In genomic region chr11:31919175-31919574, GRCh38 we compare ENCODE assay signal across 4 cellular contexts.
A peak's percentile ranks its signal among the peaks of the same experiment; 100 is the strongest.
TF ChIP-seq lines count a peak whose summit lies in the region.

No MANE protein-coding gene starts in this region.

TF ChIP-seq in HepG2, 621 proteins besides CTCF, POLR2A, EP300 and RAD21:
- TF ChIP-seq SMC3 (IDR thresholded peaks at IDR 0.05; ENCODE audit: low read length) (no peak), MAFF (IDR thresholded peaks at IDR 0.05; ENCODE audit: low read depth, low read length) (peak; percentile 65), KDM4B (CRISPR knock-in tag; IDR thresholded peaks at IDR 0.05) (no peak), MAFK (conservative IDR thresholded peaks at IDR 0.05 in 1 of 2, IDR thresholded peaks at IDR 0.05 in 1 of 2; ENCODE audit: low read length in 2 of 2) (peak; percentile 35 to 82; a peak in 3 of 4 replicates)
TF ChIP-seq in HepG2: peak in this region for 2.

TF ChIP-seq in A549, 52 proteins besides CTCF, POLR2A, EP300 and RAD21:
- TF ChIP-seq MAFK (IDR thresholded peaks at IDR 0.05; ENCODE audit: partially characterized antibody) (peak; percentile 76), SREBF2 (IDR thresholded peaks at IDR 0.05) (no peak)

TF ChIP-seq in IMR-90, 13 proteins besides CTCF, POLR2A, EP300 and RAD21:
- TF ChIP-seq MAFK (IDR thresholded peaks at IDR 0.05; ENCODE audit: low read depth, low read length): peak; percentile 65
- no peak for TF ChIP-seq MAZ (IDR thresholded peaks at IDR 0.05; ENCODE audit: borderline replicate concordance, low read depth, low read length)
- TF ChIP-seq, protein P1, sequence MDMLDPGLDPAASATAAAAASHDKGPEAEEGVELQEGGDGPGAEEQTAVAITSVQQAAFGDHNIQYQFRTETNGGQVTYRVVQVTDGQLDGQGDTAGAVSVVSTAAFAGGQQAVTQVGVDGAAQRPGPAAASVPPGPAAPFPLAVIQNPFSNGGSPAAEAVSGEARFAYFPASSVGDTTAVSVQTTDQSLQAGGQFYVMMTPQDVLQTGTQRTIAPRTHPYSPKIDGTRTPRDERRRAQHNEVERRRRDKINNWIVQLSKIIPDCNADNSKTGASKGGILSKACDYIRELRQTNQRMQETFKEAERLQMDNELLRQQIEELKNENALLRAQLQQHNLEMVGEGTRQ (IDR thresholded peaks at IDR 0.05; ENCODE audit: low read depth, low read length): no peak
TF ChIP-seq in IMR-90: peak in this region for 1.

TF ChIP-seq in K562, 482 proteins besides CTCF, POLR2A, EP300 and RAD21:
- TF ChIP-seq MAFF (IDR thresholded peaks at IDR 0.05; ENCODE audit: low read length): peak; percentile 33; the same call in 1 of the 2 replicates
- TF ChIP-seq MAFG (tag; conservative IDR thresholded peaks at IDR 0.05): 0 out of 2 replicates have a peak, but pooled peaks have one; percentile 14
- TF ChIP-seq ZNF316 (IDR thresholded peaks at IDR 0.05): 0 out of 2 replicates have a peak, but pooled peaks have one; percentile 14
- no peak for TF ChIP-seq ZBTB33 (CRISPR knock-in tag; IDR thresholded peaks at IDR 0.05)
- TF ChIP-seq CTCFL (IDR thresholded peaks at IDR 0.05; ENCODE audit: borderline replicate concordance, insufficient read depth, low read depth, low read length, poor library complexity, severe bottlenecking): no peak
- no peak for TF ChIP-seq BCOR (IDR thresholded peaks at IDR 0.05)
- TF ChIP-seq, protein P2, sequence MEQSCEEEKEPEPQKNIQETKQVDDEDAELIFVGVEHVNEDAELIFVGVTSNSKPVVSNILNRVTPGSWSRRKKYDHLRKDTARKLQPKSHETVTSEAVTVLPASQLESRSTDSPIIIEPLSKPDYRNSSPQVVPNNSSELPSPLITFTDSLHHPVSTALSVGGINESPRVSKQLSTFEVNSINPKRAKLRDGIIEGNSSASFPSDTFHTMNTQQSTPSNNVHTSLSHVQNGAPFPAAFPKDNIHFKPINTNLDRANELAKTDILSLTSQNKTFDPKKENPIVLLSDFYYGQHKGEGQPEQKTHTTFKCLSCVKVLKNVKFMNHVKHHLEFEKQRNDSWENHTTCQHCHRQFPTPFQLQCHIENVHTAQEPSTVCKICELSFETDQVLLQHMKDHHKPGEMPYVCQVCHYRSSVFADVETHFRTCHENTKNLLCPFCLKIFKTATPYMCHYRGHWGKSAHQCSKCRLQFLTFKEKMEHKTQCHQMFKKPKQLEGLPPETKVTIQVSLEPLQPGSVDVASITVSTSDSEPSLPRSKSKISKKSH (CRISPR knock-in tag; IDR thresholded peaks at IDR 0.05): no peak
- TF ChIP-seq C11orf30 (IDR thresholded peaks at IDR 0.05; ENCODE audit: low read depth): peak; percentile 27; the same call in 1 of the 2 replicates
- no peak for TF ChIP-seq BCL6 (CRISPR knock-in tag; IDR thresholded peaks at IDR 0.05)
- peak; percentile 15; the same call in 1 of the 2 replicates for TF ChIP-seq MAFK (IDR thresholded peaks at IDR 0.05; ENCODE audit: low read length)
- TF ChIP-seq KAT7 (CRISPR knock-in tag; IDR thresholded peaks at IDR 0.05; ENCODE audit: borderline replicate concordance): no peak
- TF ChIP-seq TAF1 (IDR thresholded peaks at IDR 0.05; ENCODE audit: control insufficient read depth, extremely low read depth, insufficient read depth, low read length, severe bottlenecking): no peak
- TF ChIP-seq, protein P3, sequence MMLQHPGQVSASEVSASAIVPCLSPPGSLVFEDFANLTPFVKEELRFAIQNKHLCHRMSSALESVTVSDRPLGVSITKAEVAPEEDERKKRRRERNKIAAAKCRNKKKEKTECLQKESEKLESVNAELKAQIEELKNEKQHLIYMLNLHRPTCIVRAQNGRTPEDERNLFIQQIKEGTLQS (IDR thresholded peaks at IDR 0.05): no peak
- TF ChIP-seq, protein P3 (CRISPR knock-in tag; conservative IDR thresholded peaks at IDR 0.05): no peak
